In genomic region chr21:9774347-9774746, GRCh38 we compare ENCODE assay signal across 6 cellular contexts.
"Had no signal": no experiment of that assay in that cellular context is flagged by ENCODE, and none has a peak within 500 bp of the region (broad histone marks: within the 10 kb centered on the region; RNA-seq: fewer than 3 reads in every experiment).

No MANE protein-coding gene starts in this region.

- H3K27ac ChIP-seq: GM23248, HL-60 had no signal

- H3K4me1 Mint-ChIP-seq: H9 had no signal

- H3K27ac Mint-ChIP-seq: H9 had no signal

- H3K4me3 ChIP-seq: GM23248, K562 had no signal

- ATAC-seq: K562 had no signal

- H3K4me3 Mint-ChIP-seq: H9 had no signal

- DNase-seq: GM23248, H9, HCEC 1CT, IMR-90 had no signal
